ENCODE assay signal across 8 cellular contexts in the genomic region with DNA sequence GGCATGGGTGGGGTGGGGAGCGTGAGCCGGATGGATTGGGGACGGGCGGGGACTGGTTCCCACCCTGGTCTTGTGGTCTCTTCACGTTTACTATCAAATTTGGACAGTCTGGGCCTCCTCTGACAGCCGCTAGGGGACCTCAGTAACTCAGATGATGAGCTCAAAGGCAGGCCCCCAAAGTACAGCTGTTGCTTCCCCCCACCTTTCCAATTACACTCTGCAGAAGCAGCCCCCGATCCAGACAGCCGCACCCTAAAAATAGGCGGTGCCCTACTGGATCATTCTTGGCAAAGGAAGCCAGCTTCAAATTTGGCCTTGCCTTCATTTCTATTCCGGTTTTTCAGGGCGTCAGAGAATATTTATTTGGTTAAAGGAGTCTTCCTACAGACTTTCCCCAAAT. TPM values are rescaled to one million over a fixed set of nuclear protein-coding genes. Genes with fewer than 3 reads are reported as not detected.
A peak's percentile ranks its signal among the peaks of the same experiment; 100 is the strongest.
DNase-seq lines count a peak whose midpoint lies in the region; ATAC-seq and TF ChIP-seq lines count a peak whose summit lies in the region.

No MANE protein-coding gene starts in this region.

- no peaks in the 10 kb centered on the region for H3K27me3 ChIP-seq in right atrium auricular region

- H3K9me3 ChIP-seq in right atrium auricular region = no peaks in the 10 kb centered on the region

- no peak for ATAC-seq in HG02852 (IDR thresholded peaks at IDR 0.05; ENCODE audit: unreplicated experiment)

- H3K4me1 ChIP-seq in right atrium auricular region = peaks cover 0 to 20% of the 10 kb centered on the region in 2 donors

- H3K27ac ChIP-seq in right atrium auricular region = peak overlapping the region in 1 of 2 donors; percentile 91

- DNase-seq in AML-193 (lab: John Stamatoyannopoulos, UW) = peak; percentile 64 to 73
- DNase-seq in HT-29 (ENCODE audit: low spot score) = peak; percentile 49
- DNase-seq in activated T-cell treated with anti-CD3 and anti-CD28 coated beads for 4 hours = peak; percentile 22
- peak; percentile 81 for DNase-seq in right atrium auricular region (ENCODE audit: low spot score)
- DNase-seq in stimulated activated CD8-positive, alpha-beta memory T cell treated with anti-CD3 and anti-CD28 coated beads, Interleukin-4, amount 100 ng/mL, for 24 hours (ENCODE audit: low read depth) = peak; percentile 31
- DNase-seq in NCI-H2196 (lab: John Stamatoyannopoulos, UW; ENCODE audit: unreplicated experiment) = no peak
- no peak for DNase-seq in NCI-H1417 (lab: John Stamatoyannopoulos, UW)

- H3K36me3 ChIP-seq in right atrium auricular region = no peaks in the 10 kb centered on the region

- H3K4me3 ChIP-seq in right atrium auricular region = peak overlapping the region in 1 of 2 donors; percentile 74

- TF ChIP-seq CTCF in right atrium auricular region (IDR thresholded peaks at IDR 0.05) = peak in 1 of 2 donors; percentile 62

RNA-seq across cellular contexts. Expression of gene FOXO1, which starts 1.9 kb away (rescaled TPM):
- total RNA-seq in HT-29 (2014; rRNA removed; shearing (Covaris generic)) = 7.4 and 8.2 TPM in 2 replicates
- 10 to 100 TPM; 17.3 to 32.7 TPM for total RNA-seq in right atrium auricular region

Comparison
In these comparisons a context has a peak if more than half of its experiments do, and no peak if none do; other contexts are left out.
1. DNase-seq: peak in AML-193 (2 of 2), HT-29 (single experiment), activated T-cell treated with anti-CD3 and anti-CD28 coated beads for 4 hours (single experiment), right atrium auricular region (single experiment) and stimulated activated CD8-positive, alpha-beta memory T cell treated with anti-CD3 and anti-CD28 coated beads, Interleukin-4, amount 100 ng/mL, for 24 hours (single experiment); none in NCI-H2196 (single experiment) and NCI-H1417 (0 of 3).